26 cellular contexts compared by ENCODE assay signal in the genomic region with DNA sequence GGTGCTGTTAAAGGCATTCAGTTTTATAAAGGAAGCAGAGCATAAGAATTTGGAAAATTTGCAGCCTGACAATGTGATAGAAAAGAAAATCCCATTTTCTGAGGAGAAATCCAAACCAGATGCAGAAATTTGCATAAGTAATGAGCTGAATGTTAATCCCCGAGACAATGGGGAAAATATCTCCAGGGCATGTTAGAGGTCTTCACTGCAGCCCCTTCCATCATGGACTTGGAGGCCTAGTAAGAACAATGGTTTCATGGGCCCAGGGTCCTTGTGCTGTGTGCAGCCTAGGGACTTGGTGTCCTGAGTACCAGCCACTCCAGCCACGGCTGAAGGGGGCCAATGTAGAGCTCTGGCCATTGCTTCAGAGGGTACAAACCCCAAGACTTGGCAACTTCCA.
DNase-seq lines count a peak whose midpoint lies in the region; ATAC-seq, FAIRE-seq and TF ChIP-seq lines count a peak whose summit lies in the region.
"Had no signal": no experiment of that assay in that cellular context is flagged by ENCODE, and none has a peak within 500 bp of the region (broad histone marks: within the 10 kb centered on the region; RNA-seq: fewer than 3 reads in every experiment).

No MANE protein-coding gene starts in this region.

- H3K4me3 ChIP-seq in A673 (ENCODE audit: low read depth, low read length, poor library complexity, severe bottlenecking), result no peak overlapping the region
- no peak overlapping the region for H3K4me3 ChIP-seq in OCI-LY1 (ENCODE audit: low read depth, low read length, poor library complexity, severe bottlenecking)
- no peak overlapping the region for H3K4me3 ChIP-seq in mesendoderm (ENCODE audit: low read length)
- H3K4me3 ChIP-seq: A549, BLaER1, GM12878 had no signal

- H3K9me3 ChIP-seq in A673 (ENCODE audit: low read depth, low read length, poor library complexity, severe bottlenecking) (no peaks in the 10 kb centered on the region), OCI-LY1 (ENCODE audit: low read length) (no peaks in the 10 kb centered on the region)
- H3K9me3 ChIP-seq: A549, BE2C had no signal

- H3K27ac ChIP-seq in A673 (ENCODE audit: low read depth, low read length, poor library complexity, severe bottlenecking) (no peak overlapping the region), OCI-LY1 (ENCODE audit: low read depth, low read length, poor library complexity, severe bottlenecking) (peak overlapping the region; percentile 96), mesendoderm (ENCODE audit: low read depth, low read length) (no peak overlapping the region)
- H3K27ac ChIP-seq: 22Rv1, A549, BLaER1 had no signal

- H3K56ac ChIP-seq in mesendoderm (ENCODE audit: low read length), result no peak overlapping the region

- no peaks in the 10 kb centered on the region for H3K79me2 ChIP-seq in OCI-LY1 (ENCODE audit: insufficient read depth, low read length)
- no peaks in the 10 kb centered on the region for H3K79me2 ChIP-seq in mesendoderm (ENCODE audit: control insufficient read depth, insufficient read depth, low read length)

- H3K18ac ChIP-seq in mesendoderm (ENCODE audit: low read length), result no peak overlapping the region

- TF ChIP-seq CTCF in A673 (conservative IDR thresholded peaks at IDR 0.05; ENCODE audit: low read depth, low read length) (no peak), OCI-LY1 (IDR thresholded peaks at IDR 0.05; ENCODE audit: low read length) (no peak)

- FAIRE-seq in frontal cortex (lab: Jason Lieb, UNC), result no peak
- FAIRE-seq: A549, GM12878, GM12892, GM18507, GM19239 had no signal

- H2BK5ac ChIP-seq in mesendoderm (ENCODE audit: low read length), result no peak overlapping the region

- CTCF ChIA-PET in A673 (lab: Charles Lee), result no interaction called here

- H2AFZ ChIP-seq in OCI-LY1 (ENCODE audit: low read length), result no peak overlapping the region

- no peaks in the 10 kb centered on the region for H4K20me1 ChIP-seq in OCI-LY1 (ENCODE audit: insufficient read depth, low read length)
- H4K20me1 ChIP-seq: BLaER1 had no signal

- ATAC-seq in GM18867 (IDR thresholded peaks at IDR 0.05; ENCODE audit: unreplicated experiment), result no peak
- ATAC-seq: A549, GM12878 had no signal

- no peaks in the 10 kb centered on the region for H3K27me3 ChIP-seq in A673 (replicated peaks; ENCODE audit: insufficient read depth, low read depth, low read length, poor library complexity)
- no peaks in the 10 kb centered on the region for H3K27me3 ChIP-seq in OCI-LY1 (ENCODE audit: insufficient read depth, low read length)
- H3K27me3 ChIP-seq in mesendoderm (ENCODE audit: insufficient read depth, low read length, poor library complexity), result no peaks in the 10 kb centered on the region
- H3K27me3 ChIP-seq: BE2C, BLaER1 had no signal

- DNase-seq in A673 (ENCODE audit: low spot score) (peak; percentile 10), mesendoderm (peak; percentile 25), frontal cortex (ENCODE audit: low spot score in 2 of 2) (no peak)
- DNase-seq: ACHN; BE2C; C1 segment of cervical spinal cord; CD4-positive, alpha-beta memory T cell; CD4-positive, CD25-positive, alpha-beta regulatory T cell; CD8-positive, alpha-beta memory T cell; COR-L47; DMS 273 treated with DMSO at 0.1 percent for 48 hours; DMS153; DMS53; DMS79; DND-41; EL; GDM1 had no signal

- no peak overlapping the region for H3K23ac ChIP-seq in mesendoderm (ENCODE audit: low read length)

- BruUV-seq in A673 (replicated peaks; lab: Mats Ljungman, UMichigan), result no TSS peak

- intact Hi-C loops in A673 (cut with micrococcal nuclease; ENCODE audit: unreplicated experiment), result no loop called here

- no peaks in the 10 kb centered on the region for H3K9me2 ChIP-seq in OCI-LY1 (ENCODE audit: low read depth, low read length)

- POLR2A ChIA-PET in A673 (lab: Charles Lee; ENCODE audit: low non-redundant PET), result no interaction called here

- H4K5ac ChIP-seq in mesendoderm (ENCODE audit: low read length), result no peak overlapping the region

- no peak overlapping the region for H3K4ac ChIP-seq in mesendoderm (ENCODE audit: low read depth, low read length)

- H3K9ac ChIP-seq in OCI-LY1 (ENCODE audit: low read length) (no peak overlapping the region), mesendoderm (ENCODE audit: low read length) (no peak overlapping the region)
- H3K9ac ChIP-seq: BLaER1 had no signal

- no peaks in the 10 kb centered on the region for H3F3A ChIP-seq in OCI-LY1 (ENCODE audit: insufficient read depth, low read length)

- H3K36me3 ChIP-seq in A673 (ENCODE audit: insufficient read depth, low read length, poor library complexity, severe bottlenecking) (no peaks in the 10 kb centered on the region), OCI-LY1 (ENCODE audit: insufficient read depth, low read length) (no peaks in the 10 kb centered on the region), mesendoderm (ENCODE audit: control insufficient read depth, insufficient read depth, low read length) (no peaks in the 10 kb centered on the region)
- H3K36me3 ChIP-seq: BE2C, BLaER1 had no signal

- no peak overlapping the region for H2AK5ac ChIP-seq in mesendoderm (ENCODE audit: low read length)

- no peak overlapping the region for H2BK15ac ChIP-seq in mesendoderm (replicated peaks; ENCODE audit: low read depth)

- H4K8ac ChIP-seq in mesendoderm (ENCODE audit: low read depth, low read length), result no peak overlapping the region

- no CpG with 5 or more reads among the region's 2 CpGs for WGBS in mesendoderm (ENCODE audit: extremely low coverage, insufficient coverage, low lambda C conversion rate)

- H3K4me2 ChIP-seq in OCI-LY1 (ENCODE audit: low read length) (no peak overlapping the region), mesendoderm (ENCODE audit: low read length) (no peak overlapping the region)
- H3K4me2 ChIP-seq: A549, BLaER1 had no signal

- no peak overlapping the region for H2BK120ac ChIP-seq in mesendoderm (ENCODE audit: low read depth, low read length)

- H3K4me1 ChIP-seq in A673 (ENCODE audit: insufficient read depth, low read length, poor library complexity, severe bottlenecking) (no peaks in the 10 kb centered on the region), OCI-LY1 (ENCODE audit: insufficient read depth, low read length, severe bottlenecking) (peaks cover 70% of the 10 kb centered on the region), mesendoderm (ENCODE audit: control insufficient read depth, low read depth, low read length) (no peaks in the 10 kb centered on the region)
- H3K4me1 ChIP-seq: A549, BE2C had no signal

- no peaks in the 10 kb centered on the region for H3K79me1 ChIP-seq in mesendoderm (ENCODE audit: low read length)

Comparison
In these comparisons a context has a peak if more than half of its experiments do, and no peak if none do; other contexts are left out.
1. DNase-seq: peak in A673 (single experiment) and mesendoderm (single experiment); none in frontal cortex (0 of 2).